Comparison of ENCODE assay signal across 8 cellular contexts in the genomic region with DNA sequence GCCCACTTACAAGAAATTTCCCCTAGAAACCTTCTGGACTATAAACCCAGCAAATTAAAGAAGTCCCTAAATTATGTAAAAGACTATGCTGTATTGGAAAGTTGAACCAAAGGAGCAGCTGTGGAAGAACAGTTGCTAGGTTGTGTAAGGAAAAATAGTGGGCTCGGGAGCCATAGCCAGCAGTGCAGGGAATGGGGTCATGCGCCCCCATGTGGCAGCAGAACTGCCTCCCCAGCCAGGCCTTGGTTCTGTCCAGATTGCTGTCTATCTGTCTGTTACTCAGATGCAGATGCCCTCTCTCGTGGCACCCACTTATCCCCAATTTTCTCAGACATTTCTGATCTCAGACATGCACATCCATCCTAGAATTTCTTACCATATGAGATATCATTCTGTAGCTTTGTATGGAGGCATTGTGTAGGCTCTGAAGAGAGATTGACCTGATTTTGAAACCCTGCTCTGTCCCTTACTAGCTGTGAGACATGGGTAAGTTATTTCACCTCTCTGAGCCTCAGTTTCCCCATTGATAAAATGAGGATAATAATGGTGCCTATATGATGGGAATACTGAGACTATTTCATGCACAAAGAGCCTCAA.
DNase-seq lines count a peak whose midpoint lies in the region; FAIRE-seq and TF ChIP-seq lines count a peak whose summit lies in the region.

No MANE protein-coding gene starts in this region.

- TF ChIP-seq CTCF in fibroblast of the aortic adventitia (IDR thresholded peaks at IDR 0.05; ENCODE audit: insufficient read depth, low read length), result peak; percentile 73

- DNase-seq in DMS 273 (lab: John Stamatoyannopoulos, UW; ENCODE audit: unreplicated experiment), result peak; percentile 86
- DNase-seq in GM19239 (ENCODE audit: insufficient read length, low spot score), result peak; percentile 23
- peak; percentile 22 for DNase-seq in HS-5 (ENCODE audit: low read depth)
- peak; percentile 21 for DNase-seq in SKM-1 (lab: John Stamatoyannopoulos, UW; ENCODE audit: unreplicated experiment)
- peak; percentile 48 for DNase-seq in fibroblast of the aortic adventitia (ENCODE audit: low read depth)
- peak in 43 of 56 donors; percentile 2 to 73 (median 21) for DNase-seq in nucleus accumbens (lab: John Stamatoyannopoulos, UW)
- DNase-seq in cerebellum (ENCODE audit: low spot score), result no peak
- DNase-seq in activated CD4-positive, alpha-beta T cell treated with anti-CD3 and anti-CD28 coated beads for 1 hour, result no peak

- peak; percentile 73 for FAIRE-seq in GM19239 (lab: Jason Lieb, UNC)

- H3K4me3 ChIP-seq in fibroblast of the aortic adventitia (ENCODE audit: low read depth, low read length), result no peak overlapping the region

Comparison
In these comparisons a context has a peak if more than half of its experiments do, and no peak if none do; other contexts are left out.
1. DNase-seq: peak in DMS 273 (single experiment), GM19239 (single experiment), HS-5 (single experiment), SKM-1 (single experiment), fibroblast of the aortic adventitia (single experiment) and nucleus accumbens (43 of 56); none in cerebellum (single experiment) and activated CD4-positive, alpha-beta T cell treated with anti-CD3 and anti-CD28 coated beads for 1 hour (single experiment).